8 cellular contexts compared by ENCODE assay signal in genomic region chr1:223129229-223129851, GRCh38. TPM values are rescaled to one million over a fixed set of nuclear protein-coding genes. Genes with fewer than 3 reads are reported as not detected.
A peak's percentile ranks its signal among the peaks of the same experiment; 100 is the strongest.
DNase-seq lines count a peak whose midpoint lies in the region; ATAC-seq and TF ChIP-seq lines count a peak whose summit lies in the region.

No MANE protein-coding gene starts in this region.

- no peaks in the 10 kb centered on the region for H3K79me2 ChIP-seq in trophoblast cell (ENCODE audit: control insufficient read depth, insufficient read depth, low read length, poor library complexity)

- peak; percentile 60 for ATAC-seq in GM21576 (IDR thresholded peaks at IDR 0.05; ENCODE audit: unreplicated experiment)

- no peak overlapping the region for H3K14ac ChIP-seq in trophoblast cell (ENCODE audit: low read length)

- no peak overlapping the region for H3K9ac ChIP-seq in trophoblast cell (ENCODE audit: low read length)

- intact Hi-C loops in head of caudate nucleus (cut with DNase I): no loop called here

- no peak overlapping the region for H2AK5ac ChIP-seq in trophoblast cell (ENCODE audit: low read length)

- DNase-seq in AG09319 (ENCODE audit: extremely low read depth, low read depth) (no peak), OCI-M1 (lab: John Stamatoyannopoulos, UW) (peak; percentile 54), head of caudate nucleus (peak in 40 of 42 donors; percentile 31 to 88 (median 72)), trophoblast cell (peak; percentile 35 to 79), ureter (ENCODE audit: low spot score) (peak; percentile 65), NCI-H345 treated with DMSO at 0.1 percent for 48 hours (lab: John Stamatoyannopoulos, UW; ENCODE audit: unreplicated experiment) (no peak)
- peak; percentile 37 to 67 (median 54) for DNase-seq in activated naive CD4-positive, alpha-beta T cell (lab: John Stamatoyannopoulos, UW)

- peaks cover 2% of the 10 kb centered on the region for H3K79me1 ChIP-seq in trophoblast cell (ENCODE audit: low read length)

- H4K91ac ChIP-seq in trophoblast cell (ENCODE audit: low read depth, low read length): no peak overlapping the region

- H3K9me3 ChIP-seq in trophoblast cell (ENCODE audit: insufficient read depth, low read depth, low read length): no peaks in the 10 kb centered on the region

- H2AFZ ChIP-seq in trophoblast cell (ENCODE audit: insufficient read depth, low read length, poor library complexity): no peak overlapping the region

- peak overlapping the region; percentile 43 for H3K4me2 ChIP-seq in trophoblast cell (ENCODE audit: low read length)

- peak overlapping the region; percentile 10 for H4K8ac ChIP-seq in trophoblast cell (ENCODE audit: low read depth, low read length)

- no peak overlapping the region for H3K18ac ChIP-seq in trophoblast cell (ENCODE audit: low read length)

- H3K4me3 ChIP-seq in trophoblast cell (ENCODE audit: low read depth, low read length): no peak overlapping the region

- peaks cover 0 to 7% of the 10 kb centered on the region in 2 experiments for H3K4me1 ChIP-seq in trophoblast cell (ENCODE audit: control insufficient read depth in 1 of 2, insufficient read depth in 2 of 2, low read length in 2 of 2)

- H4K12ac ChIP-seq in trophoblast cell (ENCODE audit: low read depth, low read length): no peak overlapping the region

- H3K27ac ChIP-seq in trophoblast cell (ENCODE audit: low read depth, low read length): no peak overlapping the region

- H3K27me3 ChIP-seq in trophoblast cell (ENCODE audit: insufficient read depth, low read length): no peaks in the 10 kb centered on the region

- WGBS in trophoblast cell (ENCODE audit: extremely low coverage, insufficient coverage, insufficient read length): no CpG with 5 or more reads among the region's 35 CpGs

- H3K23ac ChIP-seq in trophoblast cell (ENCODE audit: low read length): no peak overlapping the region

- no peak overlapping the region for H2BK5ac ChIP-seq in trophoblast cell (ENCODE audit: low read depth, low read length, poor library complexity)

- H3K4ac ChIP-seq in trophoblast cell (ENCODE audit: low read depth, low read length): no peak overlapping the region

- no peaks in the 10 kb centered on the region for H3K36me3 ChIP-seq in trophoblast cell (ENCODE audit: control insufficient read depth in 1 of 2, insufficient read depth in 2 of 2, low read length in 2 of 2)

- no peak overlapping the region for H2BK120ac ChIP-seq in trophoblast cell (ENCODE audit: insufficient read depth, low read length, poor library complexity)

- peak; percentile 82 for TF ChIP-seq CTCF in AG09319 (IDR thresholded peaks at IDR 0.05; ENCODE audit: low read depth, low read length)

- H2BK12ac ChIP-seq in trophoblast cell (ENCODE audit: low read length): no peak overlapping the region

RNA-seq across cellular contexts. Expression of gene TLR5, which starts 13.7 kb away (rescaled TPM):
- 0.31 and 0.34 TPM in 2 replicates for polyA plus RNA-seq in trophoblast cell (2013)
- total RNA-seq in ureter: 24.7 TPM

Comparison
In these comparisons a context has a peak if more than half of its experiments do, and no peak if none do; other contexts are left out.
1. DNase-seq: peak in OCI-M1 (single experiment), activated naive CD4-positive, alpha-beta T cell (4 of 4), head of caudate nucleus (40 of 42), trophoblast cell (2 of 2) and ureter (single experiment); none in AG09319 (single experiment) and NCI-H345 treated with DMSO at 0.1 percent for 48 hours (single experiment).